Comparison of ENCODE assay signal across 9 cellular contexts in genomic region chr18:6413554-6414117, GRCh38. TPM values are rescaled to one million over a fixed set of nuclear protein-coding genes. Genes with fewer than 3 reads are reported as not detected.
A peak's percentile ranks its signal among the peaks of the same experiment; 100 is the strongest.
DNase-seq lines count a peak whose midpoint lies in the region; ATAC-seq and TF ChIP-seq lines count a peak whose summit lies in the region.
"Had no signal": no experiment of that assay in that cellular context is flagged by ENCODE, and none has a peak within 500 bp of the region (broad histone marks: within the 10 kb centered on the region; RNA-seq: fewer than 3 reads in every experiment).

No MANE protein-coding gene starts in this region.

- H3K9me3 Mint-ChIP-seq in activated T-helper 1 cell treated with anti-CD3 and anti-CD28 coated beads, Interleukin-12 subunit alpha, Interleukin-12 subunit beta, Interleukin-2, Interleukin-4 antibody, amounts not matched to agents 30 ng/mL and 10 ng/mL and 1 ng/mL, durations not matched to agents 14 hours and 24 hours and 36 hours: no peaks in the 10 kb centered on the region

- H3K36me3 ChIP-seq in iPS-20b (ENCODE audit: insufficient read depth, low read depth, low read length): no peaks in the 10 kb centered on the region
- no peaks in the 10 kb centered on the region for H3K36me3 ChIP-seq in skeletal muscle satellite cell (ENCODE audit: insufficient read depth, low read length)
- H3K36me3 ChIP-seq: neutrophil had no signal

- no peaks in the 10 kb centered on the region for H3K4me1 ChIP-seq in iPS-20b (ENCODE audit: insufficient read depth, low read length)
- no peaks in the 10 kb centered on the region for H3K4me1 ChIP-seq in skeletal muscle satellite cell (ENCODE audit: control insufficient read depth, insufficient read depth, low read length)

- no peak overlapping the region for H3K27ac ChIP-seq in iPS-20b (ENCODE audit: low read length)
- H3K27ac ChIP-seq: neutrophil had no signal

- no peak for TF ChIP-seq CTCF in GM12875 (IDR thresholded peaks at IDR 0.05; ENCODE audit: borderline replicate concordance, insufficient read depth, low read depth, low read length)

- ATAC-seq in HG03175 (IDR thresholded peaks at IDR 0.05; ENCODE audit: unreplicated experiment): no peak

- peak overlapping the region; percentile 76 for H3K4me3 Mint-ChIP-seq in activated T-helper 1 cell treated with anti-CD3 and anti-CD28 coated beads, Interleukin-12 subunit alpha, Interleukin-12 subunit beta, Interleukin-2, Interleukin-4 antibody, amounts not matched to agents 30 ng/mL and 10 ng/mL and 1 ng/mL, durations not matched to agents 14 hours and 24 hours and 36 hours

- peaks cover 32% of the 10 kb centered on the region for H3K27me3 Mint-ChIP-seq in activated T-helper 1 cell treated with anti-CD3 and anti-CD28 coated beads, Interleukin-12 subunit alpha, Interleukin-12 subunit beta, Interleukin-2, Interleukin-4 antibody, amounts not matched to agents 30 ng/mL and 10 ng/mL and 1 ng/mL, durations not matched to agents 14 hours and 24 hours and 36 hours (ENCODE audit: insufficient read depth)

- H3K9me3 ChIP-seq in iPS-20b (ENCODE audit: insufficient read depth, low read depth, low read length) (no peaks in the 10 kb centered on the region), skeletal muscle satellite cell (replicated peaks; ENCODE audit: low read length) (no peaks in the 10 kb centered on the region)
- H3K9me3 ChIP-seq: neutrophil had no signal

- DNase-seq in activated T-helper 1 cell treated with anti-CD3 and anti-CD28 coated beads, Interleukin-12 subunit alpha, Interleukin-12 subunit beta, Interleukin-2, Interleukin-4 antibody, amounts not matched to agents 30 ng/mL and 10 ng/mL and 1 ng/mL, durations not matched to agents 14 hours and 24 hours and 36 hours (ENCODE audit: low spot score): no peak
- DNase-seq in SHP77 (lab: John Stamatoyannopoulos, UW) (no peak), hippocampal formation (lab: John Stamatoyannopoulos, UW) (no peak), KBM-7 (no peak)

- in situ Hi-C loops in KBM-7 (cut with MboI; ENCODE audit: low pct_unique_long_range_greater_than_20kb, low sequenced_read_pairs): no loop called here

- peaks cover 1% of the 10 kb centered on the region for H3K36me3 Mint-ChIP-seq in activated T-helper 1 cell treated with anti-CD3 and anti-CD28 coated beads, Interleukin-12 subunit alpha, Interleukin-12 subunit beta, Interleukin-2, Interleukin-4 antibody, amounts not matched to agents 30 ng/mL and 10 ng/mL and 1 ng/mL, durations not matched to agents 14 hours and 24 hours and 36 hours (ENCODE audit: low read depth)

- peak overlapping the region; percentile 27 for H3K27ac Mint-ChIP-seq in activated T-helper 1 cell treated with anti-CD3 and anti-CD28 coated beads, Interleukin-12 subunit alpha, Interleukin-12 subunit beta, Interleukin-2, Interleukin-4 antibody, amounts not matched to agents 30 ng/mL and 10 ng/mL and 1 ng/mL, durations not matched to agents 14 hours and 24 hours and 36 hours

- intact Hi-C loops in activated T-helper 1 cell treated with anti-CD3 and anti-CD28 coated beads, Interleukin-12 subunit alpha, Interleukin-12 subunit beta, Interleukin-2, Interleukin-4 antibody, amounts not matched to agents 30 ng/mL and 10 ng/mL and 1 ng/mL, durations not matched to agents 14 hours and 24 hours and 36 hours (cut with micrococcal nuclease): no loop called here

- H3K27me3 ChIP-seq in iPS-20b (ENCODE audit: insufficient read depth, low read length) (peaks cover 38% of the 10 kb centered on the region), skeletal muscle satellite cell (ENCODE audit: control insufficient read depth, insufficient read depth, low read length) (peaks cover 44% of the 10 kb centered on the region)

- H3K9ac ChIP-seq in iPS-20b (ENCODE audit: low read depth, low read length) (peak overlapping the region; percentile 53; the same call in 1 of the 2 replicates), skeletal muscle satellite cell (ENCODE audit: low read depth, low read length) (no peak overlapping the region)

- peaks cover 6% of the 10 kb centered on the region for H3K4me1 Mint-ChIP-seq in activated T-helper 1 cell treated with anti-CD3 and anti-CD28 coated beads, Interleukin-12 subunit alpha, Interleukin-12 subunit beta, Interleukin-2, Interleukin-4 antibody, amounts not matched to agents 30 ng/mL and 10 ng/mL and 1 ng/mL, durations not matched to agents 14 hours and 24 hours and 36 hours (ENCODE audit: low read depth)

- H3K4me3 ChIP-seq in GM12875 (ENCODE audit: low read depth, low read length) (peak overlapping the region; percentile 73), iPS-20b (ENCODE audit: low read length) (peak overlapping the region; percentile 61), skeletal muscle satellite cell (ENCODE audit: low read length) (peak overlapping the region; percentile 63)

- H3K4me2 ChIP-seq in skeletal muscle satellite cell (ENCODE audit: low read length): peak overlapping the region; percentile 68

RNA-seq across cellular contexts. Expression of gene L3MBTL4, which starts 1.1 kb away (rescaled TPM):
- 0.26 and 0.29 TPM in 2 replicates for total RNA-seq in activated T-helper 1 cell treated with anti-CD3 and anti-CD28 coated beads, Interleukin-12 subunit alpha, Interleukin-12 subunit beta, Interleukin-2, Interleukin-4 antibody, amounts not matched to agents 30 ng/mL and 10 ng/mL and 1 ng/mL, durations not matched to agents 14 hours and 24 hours and 36 hours
- under 0.01 TPM in 2 replicates for total RNA-seq in skeletal muscle satellite cell (2012; rRNA removed)
